In the genomic region with DNA sequence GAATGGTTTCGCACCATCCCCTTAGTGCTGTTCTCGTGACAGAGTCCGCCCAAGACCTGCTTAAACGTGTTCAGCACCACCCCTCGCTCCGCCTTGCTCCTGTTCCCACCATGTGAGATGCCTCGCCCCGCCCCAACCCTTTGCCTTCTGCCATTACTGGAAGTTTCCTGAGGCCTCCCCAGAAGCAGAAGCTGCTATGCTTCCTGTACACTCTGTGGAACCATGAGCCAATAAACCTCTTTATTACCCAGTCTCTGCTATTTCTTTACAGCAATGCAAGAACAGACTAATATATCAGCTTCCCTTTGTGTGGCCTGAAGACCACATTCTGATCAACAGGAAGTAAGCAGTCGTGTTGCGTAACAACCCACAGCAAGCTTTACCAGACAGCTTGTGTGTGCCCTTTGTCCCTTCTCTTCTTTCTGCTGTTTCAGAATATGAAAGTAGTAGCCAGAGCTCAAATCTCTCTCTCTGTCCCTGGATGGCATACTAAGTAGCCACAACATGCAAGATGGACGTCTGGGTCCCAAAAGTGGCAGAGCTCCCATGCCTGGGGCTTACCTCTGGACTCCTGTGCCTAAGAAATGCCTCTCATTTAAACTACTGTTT, we compare ENCODE assay signal across 1 cellular context.
TF ChIP-seq lines count a peak whose summit lies in the region.

No MANE protein-coding gene starts in this region.

TF ChIP-seq in HepG2, 621 proteins besides CTCF, POLR2A, EP300 and RAD21 (continued from another document and continues in another):
- TF ChIP-seq, protein P1, sequence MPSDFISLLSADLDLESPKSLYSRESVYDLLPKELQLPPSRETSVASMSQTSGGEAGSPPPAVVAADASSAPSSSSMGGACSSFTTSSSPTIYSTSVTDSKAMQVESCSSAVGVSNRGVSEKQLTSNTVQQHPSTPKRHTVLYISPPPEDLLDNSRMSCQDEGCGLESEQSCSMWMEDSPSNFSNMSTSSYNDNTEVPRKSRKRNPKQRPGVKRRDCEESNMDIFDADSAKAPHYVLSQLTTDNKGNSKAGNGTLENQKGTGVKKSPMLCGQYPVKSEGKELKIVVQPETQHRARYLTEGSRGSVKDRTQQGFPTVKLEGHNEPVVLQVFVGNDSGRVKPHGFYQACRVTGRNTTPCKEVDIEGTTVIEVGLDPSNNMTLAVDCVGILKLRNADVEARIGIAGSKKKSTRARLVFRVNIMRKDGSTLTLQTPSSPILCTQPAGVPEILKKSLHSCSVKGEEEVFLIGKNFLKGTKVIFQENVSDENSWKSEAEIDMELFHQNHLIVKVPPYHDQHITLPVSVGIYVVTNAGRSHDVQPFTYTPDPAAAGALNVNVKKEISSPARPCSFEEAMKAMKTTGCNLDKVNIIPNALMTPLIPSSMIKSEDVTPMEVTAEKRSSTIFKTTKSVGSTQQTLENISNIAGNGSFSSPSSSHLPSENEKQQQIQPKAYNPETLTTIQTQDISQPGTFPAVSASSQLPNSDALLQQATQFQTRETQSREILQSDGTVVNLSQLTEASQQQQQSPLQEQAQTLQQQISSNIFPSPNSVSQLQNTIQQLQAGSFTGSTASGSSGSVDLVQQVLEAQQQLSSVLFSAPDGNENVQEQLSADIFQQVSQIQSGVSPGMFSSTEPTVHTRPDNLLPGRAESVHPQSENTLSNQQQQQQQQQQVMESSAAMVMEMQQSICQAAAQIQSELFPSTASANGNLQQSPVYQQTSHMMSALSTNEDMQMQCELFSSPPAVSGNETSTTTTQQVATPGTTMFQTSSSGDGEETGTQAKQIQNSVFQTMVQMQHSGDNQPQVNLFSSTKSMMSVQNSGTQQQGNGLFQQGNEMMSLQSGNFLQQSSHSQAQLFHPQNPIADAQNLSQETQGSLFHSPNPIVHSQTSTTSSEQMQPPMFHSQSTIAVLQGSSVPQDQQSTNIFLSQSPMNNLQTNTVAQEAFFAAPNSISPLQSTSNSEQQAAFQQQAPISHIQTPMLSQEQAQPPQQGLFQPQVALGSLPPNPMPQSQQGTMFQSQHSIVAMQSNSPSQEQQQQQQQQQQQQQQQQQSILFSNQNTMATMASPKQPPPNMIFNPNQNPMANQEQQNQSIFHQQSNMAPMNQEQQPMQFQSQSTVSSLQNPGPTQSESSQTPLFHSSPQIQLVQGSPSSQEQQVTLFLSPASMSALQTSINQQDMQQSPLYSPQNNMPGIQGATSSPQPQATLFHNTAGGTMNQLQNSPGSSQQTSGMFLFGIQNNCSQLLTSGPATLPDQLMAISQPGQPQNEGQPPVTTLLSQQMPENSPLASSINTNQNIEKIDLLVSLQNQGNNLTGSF (CRISPR knock-in tag; IDR thresholded peaks at IDR 0.05): no peak
- TF ChIP-seq ZNF280D (CRISPR knock-in tag; IDR thresholded peaks at IDR 0.05) (peak; percentile 68; the same call in 1 of the 2 replicates), ZNF557 (CRISPR knock-in tag; IDR thresholded peaks at IDR 0.05) (no peak), ZNF20 (CRISPR knock-in tag; IDR thresholded peaks at IDR 0.05) (no peak), ZNF704 (CRISPR knock-in tag; IDR thresholded peaks at IDR 0.05; ENCODE audit: borderline replicate concordance) (no peak), ZNF260 (CRISPR knock-in tag; IDR thresholded peaks at IDR 0.05; ENCODE audit: borderline replicate concordance, low read depth) (no peak), RARA (CRISPR knock-in tag; IDR thresholded peaks at IDR 0.05) (peak; percentile 66), MED1 (CRISPR knock-in tag; IDR thresholded peaks at IDR 0.05) (peak; percentile 50; the same call in 1 of the 2 replicates), KLF6 (CRISPR knock-in tag; IDR thresholded peaks at IDR 0.05) (no peak), SIX4 (CRISPR knock-in tag; IDR thresholded peaks at IDR 0.05) (peak; percentile 45; the same call in 1 of the 2 replicates), SRSF1 (optimal IDR thresholded peaks at IDR 0.05; ENCODE audit: low read depth, low read length) (no peak), ZNF44 (CRISPR knock-in tag; IDR thresholded peaks at IDR 0.05) (no peak), ZNF75D (CRISPR knock-in tag; IDR thresholded peaks at IDR 0.05; ENCODE audit: borderline replicate concordance) (no peak), NFATC3 (CRISPR knock-in tag; IDR thresholded peaks at IDR 0.05) (no peak), ZNF816 (CRISPR knock-in tag; IDR thresholded peaks at IDR 0.05; ENCODE audit: borderline replicate concordance) (no peak), ZNF264 (CRISPR knock-in tag; IDR thresholded peaks at IDR 0.05) (0 out of 2 replicates have a peak, but pooled peaks have one; percentile 30), E2F2 (CRISPR knock-in tag; IDR thresholded peaks at IDR 0.05; ENCODE audit: borderline replicate concordance) (no peak), SP140L (CRISPR knock-in tag; IDR thresholded peaks at IDR 0.05; ENCODE audit: borderline replicate concordance) (no peak), NR2F1 (CRISPR knock-in tag; IDR thresholded peaks at IDR 0.05) (no peak), POGK (CRISPR knock-in tag; conservative IDR thresholded peaks at IDR 0.05) (no peak)
- TF ChIP-seq, protein P2, sequence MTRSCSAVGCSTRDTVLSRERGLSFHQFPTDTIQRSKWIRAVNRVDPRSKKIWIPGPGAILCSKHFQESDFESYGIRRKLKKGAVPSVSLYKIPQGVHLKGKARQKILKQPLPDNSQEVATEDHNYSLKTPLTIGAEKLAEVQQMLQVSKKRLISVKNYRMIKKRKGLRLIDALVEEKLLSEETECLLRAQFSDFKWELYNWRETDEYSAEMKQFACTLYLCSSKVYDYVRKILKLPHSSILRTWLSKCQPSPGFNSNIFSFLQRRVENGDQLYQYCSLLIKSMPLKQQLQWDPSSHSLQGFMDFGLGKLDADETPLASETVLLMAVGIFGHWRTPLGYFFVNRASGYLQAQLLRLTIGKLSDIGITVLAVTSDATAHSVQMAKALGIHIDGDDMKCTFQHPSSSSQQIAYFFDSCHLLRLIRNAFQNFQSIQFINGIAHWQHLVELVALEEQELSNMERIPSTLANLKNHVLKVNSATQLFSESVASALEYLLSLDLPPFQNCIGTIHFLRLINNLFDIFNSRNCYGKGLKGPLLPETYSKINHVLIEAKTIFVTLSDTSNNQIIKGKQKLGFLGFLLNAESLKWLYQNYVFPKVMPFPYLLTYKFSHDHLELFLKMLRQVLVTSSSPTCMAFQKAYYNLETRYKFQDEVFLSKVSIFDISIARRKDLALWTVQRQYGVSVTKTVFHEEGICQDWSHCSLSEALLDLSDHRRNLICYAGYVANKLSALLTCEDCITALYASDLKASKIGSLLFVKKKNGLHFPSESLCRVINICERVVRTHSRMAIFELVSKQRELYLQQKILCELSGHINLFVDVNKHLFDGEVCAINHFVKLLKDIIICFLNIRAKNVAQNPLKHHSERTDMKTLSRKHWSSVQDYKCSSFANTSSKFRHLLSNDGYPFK (CRISPR knock-in tag; IDR thresholded peaks at IDR 0.05; ENCODE audit: borderline replicate concordance): no peak
- TF ChIP-seq, protein P3, sequence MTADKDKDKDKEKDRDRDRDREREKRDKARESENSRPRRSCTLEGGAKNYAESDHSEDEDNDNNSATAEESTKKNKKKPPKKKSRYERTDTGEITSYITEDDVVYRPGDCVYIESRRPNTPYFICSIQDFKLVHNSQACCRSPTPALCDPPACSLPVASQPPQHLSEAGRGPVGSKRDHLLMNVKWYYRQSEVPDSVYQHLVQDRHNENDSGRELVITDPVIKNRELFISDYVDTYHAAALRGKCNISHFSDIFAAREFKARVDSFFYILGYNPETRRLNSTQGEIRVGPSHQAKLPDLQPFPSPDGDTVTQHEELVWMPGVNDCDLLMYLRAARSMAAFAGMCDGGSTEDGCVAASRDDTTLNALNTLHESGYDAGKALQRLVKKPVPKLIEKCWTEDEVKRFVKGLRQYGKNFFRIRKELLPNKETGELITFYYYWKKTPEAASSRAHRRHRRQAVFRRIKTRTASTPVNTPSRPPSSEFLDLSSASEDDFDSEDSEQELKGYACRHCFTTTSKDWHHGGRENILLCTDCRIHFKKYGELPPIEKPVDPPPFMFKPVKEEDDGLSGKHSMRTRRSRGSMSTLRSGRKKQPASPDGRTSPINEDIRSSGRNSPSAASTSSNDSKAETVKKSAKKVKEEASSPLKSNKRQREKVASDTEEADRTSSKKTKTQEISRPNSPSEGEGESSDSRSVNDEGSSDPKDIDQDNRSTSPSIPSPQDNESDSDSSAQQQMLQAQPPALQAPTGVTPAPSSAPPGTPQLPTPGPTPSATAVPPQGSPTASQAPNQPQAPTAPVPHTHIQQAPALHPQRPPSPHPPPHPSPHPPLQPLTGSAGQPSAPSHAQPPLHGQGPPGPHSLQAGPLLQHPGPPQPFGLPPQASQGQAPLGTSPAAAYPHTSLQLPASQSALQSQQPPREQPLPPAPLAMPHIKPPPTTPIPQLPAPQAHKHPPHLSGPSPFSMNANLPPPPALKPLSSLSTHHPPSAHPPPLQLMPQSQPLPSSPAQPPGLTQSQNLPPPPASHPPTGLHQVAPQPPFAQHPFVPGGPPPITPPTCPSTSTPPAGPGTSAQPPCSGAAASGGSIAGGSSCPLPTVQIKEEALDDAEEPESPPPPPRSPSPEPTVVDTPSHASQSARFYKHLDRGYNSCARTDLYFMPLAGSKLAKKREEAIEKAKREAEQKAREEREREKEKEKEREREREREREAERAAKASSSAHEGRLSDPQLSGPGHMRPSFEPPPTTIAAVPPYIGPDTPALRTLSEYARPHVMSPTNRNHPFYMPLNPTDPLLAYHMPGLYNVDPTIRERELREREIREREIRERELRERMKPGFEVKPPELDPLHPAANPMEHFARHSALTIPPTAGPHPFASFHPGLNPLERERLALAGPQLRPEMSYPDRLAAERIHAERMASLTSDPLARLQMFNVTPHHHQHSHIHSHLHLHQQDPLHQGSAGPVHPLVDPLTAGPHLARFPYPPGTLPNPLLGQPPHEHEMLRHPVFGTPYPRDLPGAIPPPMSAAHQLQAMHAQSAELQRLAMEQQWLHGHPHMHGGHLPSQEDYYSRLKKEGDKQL (CRISPR knock-in tag; IDR thresholded peaks at IDR 0.05; ENCODE audit: low read depth): no peak
- TF ChIP-seq, protein P4, sequence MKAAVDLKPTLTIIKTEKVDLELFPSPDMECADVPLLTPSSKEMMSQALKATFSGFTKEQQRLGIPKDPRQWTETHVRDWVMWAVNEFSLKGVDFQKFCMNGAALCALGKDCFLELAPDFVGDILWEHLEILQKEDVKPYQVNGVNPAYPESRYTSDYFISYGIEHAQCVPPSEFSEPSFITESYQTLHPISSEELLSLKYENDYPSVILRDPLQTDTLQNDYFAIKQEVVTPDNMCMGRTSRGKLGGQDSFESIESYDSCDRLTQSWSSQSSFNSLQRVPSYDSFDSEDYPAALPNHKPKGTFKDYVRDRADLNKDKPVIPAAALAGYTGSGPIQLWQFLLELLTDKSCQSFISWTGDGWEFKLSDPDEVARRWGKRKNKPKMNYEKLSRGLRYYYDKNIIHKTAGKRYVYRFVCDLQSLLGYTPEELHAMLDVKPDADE (CRISPR knock-in tag; IDR thresholded peaks at IDR 0.05): no peak
- TF ChIP-seq, protein P5, sequence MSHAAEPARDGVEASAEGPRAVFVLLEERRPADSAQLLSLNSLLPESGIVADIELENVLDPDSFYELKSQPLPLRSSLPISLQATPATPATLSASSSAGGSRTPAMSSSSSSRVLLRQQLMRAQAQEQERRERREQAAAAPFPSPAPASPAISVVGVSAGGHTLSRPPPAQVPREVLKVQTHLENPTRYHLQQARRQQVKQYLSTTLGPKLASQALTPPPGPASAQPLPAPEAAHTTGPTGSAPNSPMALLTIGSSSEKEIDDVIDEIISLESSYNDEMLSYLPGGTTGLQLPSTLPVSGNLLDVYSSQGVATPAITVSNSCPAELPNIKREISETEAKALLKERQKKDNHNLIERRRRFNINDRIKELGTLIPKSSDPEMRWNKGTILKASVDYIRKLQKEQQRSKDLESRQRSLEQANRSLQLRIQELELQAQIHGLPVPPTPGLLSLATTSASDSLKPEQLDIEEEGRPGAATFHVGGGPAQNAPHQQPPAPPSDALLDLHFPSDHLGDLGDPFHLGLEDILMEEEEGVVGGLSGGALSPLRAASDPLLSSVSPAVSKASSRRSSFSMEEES (CRISPR knock-in tag; IDR thresholded peaks at IDR 0.05): 0 out of 2 replicates have a peak, but pooled peaks have one; percentile 23
